ENCODE assay signal across 24 cellular contexts in the genomic region with DNA sequence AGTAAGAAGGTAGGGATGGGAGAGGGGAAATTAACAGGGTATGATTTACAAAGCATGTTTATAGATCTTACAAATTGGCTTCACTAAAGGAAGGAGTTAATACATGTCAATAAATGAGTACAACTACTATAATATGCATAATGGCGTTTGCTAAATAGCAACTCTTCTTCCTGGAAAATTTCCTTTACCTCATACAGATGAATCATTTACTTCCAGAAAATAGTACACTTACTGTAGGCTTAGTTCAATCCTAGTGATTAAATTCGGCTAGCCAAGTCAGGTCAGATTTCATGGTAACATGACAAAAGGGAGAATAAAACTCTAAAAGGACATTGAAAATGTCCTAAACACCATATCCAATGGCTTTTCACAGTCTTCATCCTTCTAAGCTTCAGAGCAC.
"Had no signal": no experiment of that assay in that cellular context is flagged by ENCODE, and none has a peak within 500 bp of the region (broad histone marks: within the 10 kb centered on the region; RNA-seq: fewer than 3 reads in every experiment).

No MANE protein-coding gene starts in this region.

- H3K4me1 Mint-ChIP-seq: activated naive CD8-positive, alpha-beta T cell treated with anti-CD3 and anti-CD28 coated beads, Interleukin-2, amount 10 ng/mL, durations not matched to agents 7 days and 5 days had no signal

- H3K27me3 Mint-ChIP-seq: activated CD8-positive, alpha-beta T cell treated with anti-CD3 and anti-CD28 coated beads for 36 hours; activated naive CD8-positive, alpha-beta T cell treated with anti-CD3 and anti-CD28 coated beads, Interleukin-2, amount 10 ng/mL, durations not matched to agents 7 days and 5 days had no signal

- H3K4me3 Mint-ChIP-seq: activated CD8-positive, alpha-beta T cell treated with anti-CD3 and anti-CD28 coated beads for 36 hours; activated naive CD8-positive, alpha-beta T cell treated with anti-CD3 and anti-CD28 coated beads, Interleukin-2, amount 10 ng/mL, durations not matched to agents 7 days and 5 days; activated T-cell treated with anti-CD3 and anti-CD28 coated beads, Interleukin-2, amount 50 U/mL, for 72 hours; T-helper 1 cell treated with Interleukin-12 subunit alpha and Interleukin-12 subunit beta and Interleukin-4 antibody, amounts not matched to agents 30 μg/mL and 1 μg/mL, for 36 hours had no signal

- H3K27ac Mint-ChIP-seq: activated CD8-positive, alpha-beta T cell treated with anti-CD3 and anti-CD28 coated beads for 36 hours; activated naive CD8-positive, alpha-beta T cell treated with anti-CD3 and anti-CD28 coated beads, Interleukin-2, amount 10 ng/mL, durations not matched to agents 7 days and 5 days; activated T-cell treated with anti-CD3 and anti-CD28 coated beads, Interleukin-2, amount 50 U/mL, for 72 hours; activated T-helper 2 cell treated with anti-CD3 and anti-CD28 coated beads, Interferon-gamma antibody, Interleukin-2, Interleukin-4, amounts not matched to agents 10 μg/mL and 5 μg/mL and 100 μg/mL, durations not matched to agents 14 hours and 24 hours and 36 hours; T-helper 1 cell treated with Interleukin-12 subunit alpha and Interleukin-12 subunit beta and Interleukin-4 antibody, amounts not matched to agents 30 μg/mL and 1 μg/mL, for 36 hours had no signal

- ATAC-seq: activated CD4-positive, CD25-positive, alpha-beta regulatory T cell treated with anti-CD3 and anti-CD28 coated beads, Interleukin-2, amount 50 U/mL, for 24 hours; activated CD8-positive, alpha-beta T cell treated with anti-CD3 and anti-CD28 coated beads for 36 hours; activated T-cell treated with anti-CD3 and anti-CD28 coated beads, Interleukin-2, amount 50 U/mL, for 72 hours; PC-3 had no signal

- H3K36me3 Mint-ChIP-seq: activated naive CD8-positive, alpha-beta T cell treated with anti-CD3 and anti-CD28 coated beads, Interleukin-2, amount 10 ng/mL, durations not matched to agents 7 days and 5 days had no signal

- H3K9me3 Mint-ChIP-seq: activated CD8-positive, alpha-beta T cell treated with anti-CD3 and anti-CD28 coated beads for 36 hours; activated naive CD8-positive, alpha-beta T cell treated with anti-CD3 and anti-CD28 coated beads, Interleukin-2, amount 10 ng/mL, durations not matched to agents 7 days and 5 days; activated T-cell treated with anti-CD3 and anti-CD28 coated beads, Interleukin-2, amount 50 U/mL, for 72 hours; activated T-helper 2 cell treated with anti-CD3 and anti-CD28 coated beads, Interferon-gamma antibody, Interleukin-2, Interleukin-4, amounts not matched to agents 10 μg/mL and 5 μg/mL and 100 μg/mL, durations not matched to agents 14 hours and 24 hours and 36 hours; T-helper 1 cell treated with Interleukin-12 subunit alpha and Interleukin-12 subunit beta and Interleukin-4 antibody, amounts not matched to agents 30 μg/mL and 1 μg/mL, for 36 hours had no signal

- DNase-seq: activated CD4-positive, alpha-beta T cell treated with anti-CD3 and anti-CD28 coated beads for 4 hours; activated CD8-positive, alpha-beta memory T cell treated with anti-CD3 and anti-CD28 coated beads, Interleukin-2, amount 50 U/mL, for 4 hours; activated CD8-positive, alpha-beta T cell treated with anti-CD3 and anti-CD28 coated beads for 36 hours; activated gamma-delta T cell treated with Interleukin-2 at 50 U/mL for 16 hours; activated naive CD4-positive, alpha-beta T cell treated with anti-CD3 and anti-CD28 coated beads, Interleukin-2, amount 50 U/mL, for 16 hours; activated naive CD8-positive, alpha-beta T cell treated with anti-CD3 and anti-CD28 coated beads, Interleukin-2, amount 10 ng/mL, durations not matched to agents 7 days and 5 days; activated T-cell treated with anti-CD3 and anti-CD28 coated beads, Interleukin-2, amount 50 U/mL, for 72 hours; adrenal gland; anterior cingulate cortex; IMR-90; Kasumi-1; KBM-7; NCI-H1105 treated with DMSO at 0.1 percent for 48 hours; NCI-H146; NCI-H187 treated with DMSO at 0.1 percent for 48 hours; NCI-H345; NCI-H510A; NCI-H526 treated with DMSO at 0.1 percent for 48 hours; NCI-H82; PC-3; SHP77 had no signal
